ENCODE assay signal across 26 cellular contexts in genomic region chr4:84231539-84232055, GRCh38.
"Had no signal": no experiment of that assay in that cellular context is flagged by ENCODE, and none has a peak within 500 bp of the region (broad histone marks: within the 10 kb centered on the region; RNA-seq: fewer than 3 reads in every experiment).

No MANE protein-coding gene starts in this region.

- H3K4me1 Mint-ChIP-seq: naive thymus-derived CD8-positive, alpha-beta T cell; nephron; stimulated activated naive B cell treated with anti-CD40 and anti-IgM and Interleukin-4, amounts not matched to agents 10 μg/mL and 1 μg/mL and 100 μg/mL, for 72 hours had no signal

- FAIRE-seq: pancreas had no signal

- H3K36me3 Mint-ChIP-seq: naive thymus-derived CD8-positive, alpha-beta T cell; stimulated activated naive B cell treated with anti-CD40 and anti-IgM and Interleukin-4, amounts not matched to agents 10 μg/mL and 1 μg/mL and 100 μg/mL, for 72 hours had no signal

- H3K36me3 ChIP-seq: left ventricle myocardium inferior, pancreas, prostate gland, stomach, thyroid gland, transverse colon, upper lobe of left lung, vagina had no signal

- H3K27me3 ChIP-seq: pancreas, stomach, testis, thyroid gland, transverse colon, upper lobe of left lung, vagina had no signal

- H3K4me1 ChIP-seq: left ventricle myocardium inferior, pancreas, prostate gland, stomach, testis, thyroid gland, transverse colon, upper lobe of left lung, vagina had no signal

- ATAC-seq: naive thymus-derived CD8-positive, alpha-beta T cell; pancreas; right cardiac atrium; sciatic nerve; stimulated activated naive B cell treated with anti-CD40 and anti-IgM and Interleukin-4, amounts not matched to agents 10 μg/mL and 1 μg/mL and 100 μg/mL, for 72 hours; stimulated activated naive CD8-positive, alpha-beta T cell treated with anti-CD3 and anti-CD28 coated beads, Interleukin-15, Interleukin-2, amounts not matched to agents 100 U/mL and 50 U/mL, for 24 hours had no signal

- H3K27me3 Mint-ChIP-seq: stimulated activated naive B cell treated with anti-CD40 and anti-IgM and Interleukin-4, amounts not matched to agents 10 μg/mL and 1 μg/mL and 100 μg/mL, for 72 hours had no signal

- H3K9me3 Mint-ChIP-seq: nephron had no signal

- DNase-seq: hypothalamus; islet precursor cell; left ventricle myocardium inferior; naive thymus-derived CD8-positive, alpha-beta T cell; nucleus accumbens; pancreas; posterior cingulate gyrus; right cardiac atrium; stimulated activated CD4-positive, alpha-beta T cell treated with anti-CD3 and anti-CD28 coated beads, Interleukin-12 subunit alpha, Interleukin-12 subunit beta, amount 100 ng/mL, for 4 hours; stimulated activated CD4-positive, alpha-beta T cell treated with anti-CD3 and anti-CD28 coated beads, Interleukin-15, amount 100 ng/mL, for 24 hours; stimulated activated CD4-positive, alpha-beta T cell treated with anti-CD3 and anti-CD28 coated beads, Interleukin-2, amount 100 ng/mL, for 24 hours; stimulated activated CD4-positive, alpha-beta T cell treated with anti-CD3 and anti-CD28 coated beads, Interleukin-4, amount 100 ng/mL, for 1 hour; stimulated activated naive B cell treated with anti-CD40 and anti-IgM and Interleukin-4, amounts not matched to agents 10 μg/mL and 1 μg/mL and 100 μg/mL, for 72 hours; stimulated activated naive CD8-positive, alpha-beta T cell treated with anti-CD3 and anti-CD28 coated beads, Interleukin-15, Interleukin-2, amounts not matched to agents 100 U/mL and 50 U/mL, for 24 hours; stomach; testis; thyroid gland; transverse colon; upper lobe of left lung had no signal

- H3K9me3 ChIP-seq: left ventricle myocardium inferior, pancreas, prostate gland, stomach, testis, thyroid gland, transverse colon, upper lobe of left lung, vagina had no signal

- H3K27ac Mint-ChIP-seq: nephron; stimulated activated naive B cell treated with anti-CD40 and anti-IgM and Interleukin-4, amounts not matched to agents 10 μg/mL and 1 μg/mL and 100 μg/mL, for 72 hours had no signal

- H3K4me3 Mint-ChIP-seq: naive thymus-derived CD8-positive, alpha-beta T cell; nephron; neural crest cell; stimulated activated naive B cell treated with anti-CD40 and anti-IgM and Interleukin-4, amounts not matched to agents 10 μg/mL and 1 μg/mL and 100 μg/mL, for 72 hours had no signal

- H3K4me3 ChIP-seq: left ventricle myocardium inferior, lung, pancreas, prostate gland, skin epidermis, stomach, testis, thyroid gland, transverse colon, upper lobe of left lung, vagina had no signal

- H3K27ac ChIP-seq: left ventricle myocardium inferior, pancreas, prostate gland, skin epidermis, stomach, testis, thyroid gland, transverse colon, upper lobe of left lung, vagina had no signal
